29 cellular contexts compared by ENCODE assay signal in the genomic region with DNA sequence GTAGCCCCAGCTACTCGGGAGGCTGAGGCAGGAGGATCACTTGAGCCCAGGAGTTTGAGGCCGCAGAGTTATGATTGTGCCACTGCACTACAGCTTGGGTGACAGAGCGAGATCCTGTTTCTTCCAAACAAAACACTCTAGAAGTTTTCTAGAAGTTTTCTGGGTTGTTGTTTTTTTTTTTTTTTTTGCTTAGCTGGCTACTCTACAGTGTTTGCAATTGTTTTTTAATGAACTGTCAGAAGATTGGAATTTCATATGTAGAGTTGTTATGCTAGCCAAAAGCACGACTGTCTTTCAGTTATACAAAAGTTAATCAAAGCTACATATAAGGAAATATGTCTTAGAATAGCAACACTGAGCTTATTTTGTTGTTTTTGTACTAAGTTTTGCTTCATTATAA. TPM values are rescaled to one million over a fixed set of nuclear protein-coding genes. Genes with fewer than 3 reads are reported as not detected.
DNase-seq lines count a peak whose midpoint lies in the region; ATAC-seq and TF ChIP-seq lines count a peak whose summit lies in the region.
"Had no signal": no experiment of that assay in that cellular context is flagged by ENCODE, and none has a peak within 500 bp of the region (broad histone marks: within the 10 kb centered on the region; RNA-seq: fewer than 3 reads in every experiment).

No MANE protein-coding gene starts in this region.

- intact Hi-C loops in IMR-90 (cut with micrococcal nuclease), result no loop called here
- intact Hi-C loops in breast epithelium (cut with DNase I; ENCODE audit: low total_unique reads), result no loop called here

- CTCF ChIA-PET in AG04449 (lab: Yijun Ruan, JAX) (interaction anchor here (0.7 kb wide), 1 partner anchor 14 kb away, joined by 3 read pairs; no protein-coding TSS in a partner anchor), IMR-90 (lab: Yijun Ruan, JAX) (interaction anchor here (0.6 kb wide), 1 partner anchor 60 kb away, joined by 3 read pairs; no protein-coding TSS in a partner anchor)

- H3K9me3 ChIP-seq in IMR-90 (ENCODE audit: control insufficient read depth, insufficient read depth, low read length), result peaks cover 2% of the 10 kb centered on the region; the same call in 1 of the 2 replicates
- H3K9me3 ChIP-seq in breast epithelium, result peaks cover 0 to 10% of the 10 kb centered on the region in 2 donors
- peaks cover 0 to 7% of the 10 kb centered on the region in 2 donors for H3K9me3 ChIP-seq in right atrium auricular region

- no peak for TF ChIP-seq RAD21 in IMR-90 (IDR thresholded peaks at IDR 0.05; ENCODE audit: low read length)

- no peaks in the 10 kb centered on the region; the same call in 1 of the 2 replicates for H3K9me1 ChIP-seq in IMR-90 (ENCODE audit: insufficient read depth, low read length)

- no peak overlapping the region for H2BK5ac ChIP-seq in IMR-90 (ENCODE audit: low read depth, low read length, poor library complexity, severe bottlenecking)

- POLR2A ChIA-PET in AG04449 (lab: Yijun Ruan, JAX) (no interaction called here), IMR-90 (lab: Charles Lee; ENCODE audit: unreplicated experiment) (interaction anchor here (0.6 kb wide), 1 partner anchor 54 kb away, joined by 3 read pairs; no protein-coding TSS in a partner anchor)

- no peak overlapping the region for H2BK120ac ChIP-seq in IMR-90 (ENCODE audit: low read depth, low read length)

- H4K91ac ChIP-seq in IMR-90 (ENCODE audit: insufficient read depth, low read depth, low read length), result no peak overlapping the region

- no peak overlapping the region; a peak in 1 of 4 replicates for H4K8ac ChIP-seq in IMR-90 (ENCODE audit: low read depth in 2 of 2, low read length in 2 of 2)

- no peaks in the 10 kb centered on the region for H3K27me3 Mint-ChIP-seq in chondrocyte (ENCODE audit: low read depth)
- H3K27me3 Mint-ChIP-seq: activated CD4-positive, alpha-beta T cell treated with anti-CD3 and anti-CD28 coated beads, Interleukin-2, amount 10 ng/mL, durations not matched to agents 24 days and 14 days; progenitor cell of endocrine pancreas; T-helper 17 cell had no signal

- H2AFZ ChIP-seq in IMR-90 (replicated peaks; ENCODE audit: low read length, poor library complexity), result no peak overlapping the region

- ATAC-seq in IMR-90 (ENCODE audit: low read depth), result peak; percentile 71
- no peak for ATAC-seq in foreskin keratinocyte
- no peak for ATAC-seq in GM18511 (IDR thresholded peaks at IDR 0.05; ENCODE audit: unreplicated experiment)
- ATAC-seq: activated T-cell treated with anti-CD3 and anti-CD28 coated beads, Interleukin-2, amount 50 U/mL, for 4 hours; GM12878; HCT116; lower lobe of right lung; T-helper 17 cell had no signal

- H2BK20ac ChIP-seq in IMR-90 (ENCODE audit: low read depth, low read length), result no peak overlapping the region

- H3K36me3 Mint-ChIP-seq in chondrocyte (ENCODE audit: low read depth), result peaks cover 41% of the 10 kb centered on the region

- peak overlapping the region; percentile 27 for H3K27ac Mint-ChIP-seq in chondrocyte (ENCODE audit: unreplicated experiment)
- H3K27ac Mint-ChIP-seq: activated CD4-positive, alpha-beta T cell treated with anti-CD3 and anti-CD28 coated beads, Interleukin-2, amount 10 ng/mL, durations not matched to agents 24 days and 14 days; progenitor cell of endocrine pancreas; T-helper 17 cell had no signal

- H3K27ac ChIP-seq in IMR-90 (ENCODE audit: insufficient read depth, low read length) (peak overlapping the region; percentile 63; the same call in 1 of the 2 replicates), breast epithelium (no peak overlapping the region), right atrium auricular region (no peak overlapping the region), foreskin keratinocyte (no peak overlapping the region)
- H3K27ac ChIP-seq: BLaER1, epithelial cell of prostate, lower lobe of right lung, transverse colon, WERI-Rb-1 had no signal

- BruUV-seq in IMR-90 (replicated peaks; lab: Mats Ljungman, UMichigan), result no TSS peak

- H3K23ac ChIP-seq in IMR-90 (ENCODE audit: low read depth, low read length), result no peak overlapping the region

- H3K9me3 Mint-ChIP-seq in chondrocyte (ENCODE audit: low read depth), result peaks cover 34% of the 10 kb centered on the region

- H4K20me1 ChIP-seq in IMR-90 (ENCODE audit: insufficient read depth, low read length), result no peaks in the 10 kb centered on the region
- H4K20me1 ChIP-seq: BLaER1 had no signal

- WGBS in IMR-90 (ENCODE audit: extremely low coverage in 2 of 2, insufficient read length in 1 of 2), 2 experiments, result no CpG with 5 or more reads among the region's 4 CpGs

- H3K14ac ChIP-seq in IMR-90 (replicated peaks; ENCODE audit: low read depth, low read length), result no peak overlapping the region

- H2AK5ac ChIP-seq in IMR-90 (ENCODE audit: low read depth, low read length), result 0 out of 2 replicates have a peak overlapping the region, but pooled peaks have one; percentile 70

- no peaks in the 10 kb centered on the region for H3K27me3 ChIP-seq in IMR-90 (ENCODE audit: control insufficient read depth, insufficient read depth, low read length)
- H3K27me3 ChIP-seq in breast epithelium, result no peaks in the 10 kb centered on the region
- no peaks in the 10 kb centered on the region for H3K27me3 ChIP-seq in right atrium auricular region
- no peaks in the 10 kb centered on the region for H3K27me3 ChIP-seq in foreskin keratinocyte
- H3K27me3 ChIP-seq: BLaER1, transverse colon had no signal

- peaks cover 2% of the 10 kb centered on the region; the same call in 1 of the 2 replicates for H3K36me3 ChIP-seq in IMR-90 (ENCODE audit: control insufficient read depth, insufficient read depth, low read length)
- H3K36me3 ChIP-seq in breast epithelium, result no peaks in the 10 kb centered on the region
- H3K36me3 ChIP-seq in right atrium auricular region, result no peaks in the 10 kb centered on the region
- H3K36me3 ChIP-seq: WERI-Rb-1 had no signal

- H3K4ac ChIP-seq in IMR-90 (ENCODE audit: low read depth, low read length), result no peak overlapping the region

- in situ Hi-C loops in IMR-90 (cut with MboI; ENCODE audit: low sequenced_read_pairs), result no loop called here

- TF ChIP-seq CTCF in AG04449 (IDR thresholded peaks at IDR 0.05; ENCODE audit: insufficient read depth, low read length, missing control alignments) (no peak), IMR-90 (conservative IDR thresholded peaks at IDR 0.05; ENCODE audit: low read depth, low read length) (no peak), chondrocyte (IDR thresholded peaks at IDR 0.05) (no peak), fibroblast of villous mesenchyme (IDR thresholded peaks at IDR 0.05; ENCODE audit: insufficient read depth, low read depth, low read length) (no peak), breast epithelium (IDR thresholded peaks at IDR 0.05) (no peak), right atrium auricular region (IDR thresholded peaks at IDR 0.05) (no peak), foreskin keratinocyte (conservative IDR thresholded peaks at IDR 0.05) (no peak)

- dilution Hi-C loops in IMR-90 (cut with HindIII; ENCODE audit: low sequenced_read_pairs, unreplicated experiment), result no loop called here

- H3K4me1 ChIP-seq in IMR-90 (ENCODE audit: control insufficient read depth, insufficient read depth, low read length) (peaks cover 2% of the 10 kb centered on the region; the same call in 1 of the 2 replicates), breast epithelium (no peaks in the 10 kb centered on the region), right atrium auricular region (no peaks in the 10 kb centered on the region), foreskin keratinocyte (no peaks in the 10 kb centered on the region)
- H3K4me1 ChIP-seq: BLaER1, lower lobe of right lung, transverse colon had no signal

- H3K4me3 ChIP-seq in AG04449 (ENCODE audit: low read depth, low read length) (no peak overlapping the region), IMR-90 (ENCODE audit: insufficient read depth, low read depth, low read length) (no peak overlapping the region), fibroblast of villous mesenchyme (ENCODE audit: low read depth, low read length) (no peak overlapping the region), breast epithelium (no peak overlapping the region), right atrium auricular region (no peak overlapping the region)
- H3K4me3 ChIP-seq: BLaER1, GM12878, lower lobe of right lung, transverse colon had no signal

- H3K79me1 ChIP-seq in IMR-90 (ENCODE audit: low read depth in 1 of 2, low read length in 2 of 2), result peaks cover 9 to 26% of the 10 kb centered on the region in 2 experiments; a peak in 3 of 4 replicates

- H2BK15ac ChIP-seq in IMR-90 (ENCODE audit: low read depth, low read length), result no peak overlapping the region

- H3K4me3 Mint-ChIP-seq in chondrocyte (ENCODE audit: unreplicated experiment), result no peak overlapping the region
- H3K4me3 Mint-ChIP-seq: activated CD4-positive, alpha-beta T cell treated with anti-CD3 and anti-CD28 coated beads, Interleukin-2, amount 10 ng/mL, durations not matched to agents 24 days and 14 days; activated T-cell treated with anti-CD3 and anti-CD28 coated beads, Interleukin-2, amount 50 U/mL, for 4 hours; T-helper 17 cell had no signal

- H3K4me2 ChIP-seq in IMR-90 (ENCODE audit: low read depth, low read length), result no peak overlapping the region
- H3K4me2 ChIP-seq: BLaER1, SK-N-SH had no signal

- no peak overlapping the region for H4K5ac ChIP-seq in IMR-90 (ENCODE audit: low read depth, low read length)

- TF ChIP-seq POLR2A in IMR-90 (IDR thresholded peaks at IDR 0.05; ENCODE audit: low read depth, low read length) (no peak), breast epithelium (IDR thresholded peaks at IDR 0.05) (no peak)

- H3K4me1 Mint-ChIP-seq in chondrocyte (ENCODE audit: low read depth), result peaks cover 10% of the 10 kb centered on the region
- H3K4me1 Mint-ChIP-seq: T-helper 17 cell had no signal

- H3K18ac ChIP-seq in IMR-90 (ENCODE audit: low read depth, low read length), result no peak overlapping the region

- H2AK9ac ChIP-seq in IMR-90 (replicated peaks; ENCODE audit: low read depth, low read length, poor library complexity), result no peak overlapping the region

- DNase-seq in AG04449 (ENCODE audit: low read depth, low spot score), result peak; percentile 23
- peak; percentile 57 for DNase-seq in IMR-90
- DNase-seq in chondrocyte (ENCODE audit: low spot score), result no peak
- peak; percentile 28 for DNase-seq in fibroblast of villous mesenchyme (ENCODE audit: low read depth)
- DNase-seq in breast epithelium (ENCODE audit: low spot score in 2 of 2), result no peak
- no peak for DNase-seq in right atrium auricular region (ENCODE audit: low spot score)
- no peak for DNase-seq in foreskin keratinocyte
- DNase-seq: 8988T; activated CD4-positive, alpha-beta T cell treated with anti-CD3 and anti-CD28 coated beads, Interleukin-2, amount 10 ng/mL, durations not matched to agents 24 days and 14 days; activated naive CD4-positive, alpha-beta T cell; activated T-cell treated with anti-CD3 and anti-CD28 coated beads, Interleukin-2, amount 50 U/mL, for 4 hours; amniotic stem cell; central memory CD4-positive, alpha-beta T cell; lower lobe of right lung; NCI-H1105 treated with DMSO at 0.1 percent for 48 hours; NCI-H2029; NCI-H345; NCI-H774; SK-N-SH; stimulated activated CD8-positive, alpha-beta memory T cell treated with anti-CD3 and anti-CD28 coated beads, Interleukin-4, amount 100 ng/mL, for 48 hours; T-helper 17 cell; transverse colon; WERI-Rb-1 had no signal

- H3K9ac ChIP-seq in IMR-90 (ENCODE audit: low read depth, low read length), result no peak overlapping the region
- H3K9ac ChIP-seq: BLaER1, SK-N-SH had no signal

- no peak overlapping the region for H3K56ac ChIP-seq in IMR-90 (ENCODE audit: extremely low read depth, insufficient read depth, low read length)

RNA-seq across cellular contexts. Expression of a gene that starts 30.9 kb away (rescaled TPM):
- total RNA-seq in IMR-90 (2012; rRNA removed), result 5.2 and 10.3 TPM in 2 replicates
- polyA plus RNA-seq in IMR-90 (2012; rRNA removed), result 13.4 and 16.1 TPM in 2 replicates
- polyA plus RNA-seq in IMR-90 (2012; cell fraction: cytosol; rRNA removed), result 1.9 and 2.5 TPM in 2 replicates
- polyA plus RNA-seq in IMR-90 (2012; cell fraction: nucleus; rRNA removed; ENCODE audit: low replicate concordance), result 2.7 and 27.0 TPM in 2 replicates
- 46.2 to 48.3 TPM (median 47.6 TPM) in 3 replicates for total RNA-seq in chondrocyte
- total RNA-seq in fibroblast of villous mesenchyme, result 16.8 and 19.3 TPM in 2 replicates
- 10 to 100 TPM; 12.8 to 18.4 (median 17.3) TPM for total RNA-seq in breast epithelium
- 100 to 1,000 TPM; 269 to 295 TPM for total RNA-seq in right atrium auricular region
- total RNA-seq in foreskin keratinocyte, result 3.2 and 5.3 TPM in 2 replicates
- polyA plus RNA-seq in foreskin keratinocyte, result 2.4 and 3.9 TPM in 2 replicates

Comparison
In these comparisons a context has a peak if more than half of its experiments do, and no peak if none do; other contexts are left out.
1. DNase-seq: peak in AG04449 (single experiment), IMR-90 (single experiment) and fibroblast of villous mesenchyme (single experiment); none in chondrocyte (single experiment), breast epithelium (0 of 2), right atrium auricular region (single experiment) and foreskin keratinocyte (0 of 2).